In the genomic region with DNA sequence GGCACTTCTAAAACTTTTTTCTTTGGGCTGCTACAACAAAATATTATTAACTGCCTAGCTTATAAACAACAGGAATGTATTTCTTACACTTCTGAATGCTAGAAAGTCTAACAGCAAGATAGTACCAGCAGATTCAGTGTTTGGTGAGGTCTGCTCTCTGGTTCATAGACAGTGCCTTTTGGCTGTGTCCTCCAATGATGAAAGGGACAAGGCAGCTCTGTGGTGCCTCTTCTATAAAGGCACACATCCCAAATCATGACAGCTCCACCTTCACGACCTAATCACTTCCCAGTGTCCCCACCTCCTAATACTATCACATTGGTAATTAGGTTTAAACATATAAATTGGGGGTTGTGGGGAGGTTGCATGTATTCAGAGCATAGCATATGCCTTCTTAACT, we compare ENCODE assay signal across 12 cellular contexts. TPM values are rescaled to one million over a fixed set of nuclear protein-coding genes. Genes with fewer than 3 reads are reported as not detected.
"Had no signal": no experiment of that assay in that cellular context is flagged by ENCODE, and none has a peak within 500 bp of the region (broad histone marks: within the 10 kb centered on the region; RNA-seq: fewer than 3 reads in every experiment).

No MANE protein-coding gene starts in this region.

- H3K4me3 ChIP-seq: ovary, testis had no signal

- H3K9me3 ChIP-seq: ovary, testis had no signal

- H3K27me3 ChIP-seq: ovary, testis had no signal

- H3K4me1 ChIP-seq: testis had no signal

- H3K36me3 ChIP-seq: ovary had no signal

- H3K27ac ChIP-seq: testis had no signal

- DNase-seq: activated CD4-positive, alpha-beta memory T cell treated with anti-CD3 and anti-CD28 coated beads, Interleukin-2, amount 10 ng/mL, durations not matched to agents 7 days and 5 days; activated CD4-positive, CD25-positive, alpha-beta regulatory T cell treated with anti-CD3 and anti-CD28 coated beads, Interleukin-2, amount 50 U/mL, for 72 hours; activated CD8-positive, alpha-beta memory T cell treated with anti-CD3 and anti-CD28 coated beads, Interleukin-2, amount 50 U/mL, for 4 hours; activated gamma-delta T cell treated with Interleukin-2 at 50 U/mL for 16 hours; activated naive CD8-positive, alpha-beta T cell treated with anti-CD3 and anti-CD28 coated beads for 36 hours; activated T-cell treated with anti-CD3 and anti-CD28 coated beads, Interleukin-2, amount 50 U/mL, for 72 hours; stimulated activated CD4-positive, alpha-beta T cell treated with anti-CD3 and anti-CD28 coated beads, Interleukin-15, amount 100 ng/mL, for 24 hours; stimulated activated CD4-positive, alpha-beta T cell treated with anti-CD3 and anti-CD28 coated beads, Interleukin-4, amount 100 ng/mL, for 24 hours; stimulated activated naive CD8-positive, alpha-beta T cell treated with anti-CD3 and anti-CD28 coated beads, Interleukin-15, amount 100 ng/mL, for 72 hours had no signal

- ATAC-seq: stimulated activated naive CD8-positive, alpha-beta T cell treated with anti-CD3 and anti-CD28 coated beads, Interleukin-15, amount 100 ng/mL, for 72 hours had no signal

RNA-seq across cellular contexts. Expression of a gene that starts 9.5 kb away (rescaled TPM):
- total RNA-seq: neural crest cell had no signal

RNA-seq across cellular contexts. Expression of a gene that starts 53.1 kb away (rescaled TPM):
- total RNA-seq: activated CD4-positive, alpha-beta memory T cell treated with anti-CD3 and anti-CD28 coated beads, Interleukin-2, amount 10 ng/mL, durations not matched to agents 7 days and 5 days; activated naive CD8-positive, alpha-beta T cell treated with anti-CD3 and anti-CD28 coated beads for 36 hours; activated T-cell treated with anti-CD3 and anti-CD28 coated beads, Interleukin-2, amount 50 U/mL, for 72 hours had no signal
